ENCODE assay signal across 10 cellular contexts in the genomic region with DNA sequence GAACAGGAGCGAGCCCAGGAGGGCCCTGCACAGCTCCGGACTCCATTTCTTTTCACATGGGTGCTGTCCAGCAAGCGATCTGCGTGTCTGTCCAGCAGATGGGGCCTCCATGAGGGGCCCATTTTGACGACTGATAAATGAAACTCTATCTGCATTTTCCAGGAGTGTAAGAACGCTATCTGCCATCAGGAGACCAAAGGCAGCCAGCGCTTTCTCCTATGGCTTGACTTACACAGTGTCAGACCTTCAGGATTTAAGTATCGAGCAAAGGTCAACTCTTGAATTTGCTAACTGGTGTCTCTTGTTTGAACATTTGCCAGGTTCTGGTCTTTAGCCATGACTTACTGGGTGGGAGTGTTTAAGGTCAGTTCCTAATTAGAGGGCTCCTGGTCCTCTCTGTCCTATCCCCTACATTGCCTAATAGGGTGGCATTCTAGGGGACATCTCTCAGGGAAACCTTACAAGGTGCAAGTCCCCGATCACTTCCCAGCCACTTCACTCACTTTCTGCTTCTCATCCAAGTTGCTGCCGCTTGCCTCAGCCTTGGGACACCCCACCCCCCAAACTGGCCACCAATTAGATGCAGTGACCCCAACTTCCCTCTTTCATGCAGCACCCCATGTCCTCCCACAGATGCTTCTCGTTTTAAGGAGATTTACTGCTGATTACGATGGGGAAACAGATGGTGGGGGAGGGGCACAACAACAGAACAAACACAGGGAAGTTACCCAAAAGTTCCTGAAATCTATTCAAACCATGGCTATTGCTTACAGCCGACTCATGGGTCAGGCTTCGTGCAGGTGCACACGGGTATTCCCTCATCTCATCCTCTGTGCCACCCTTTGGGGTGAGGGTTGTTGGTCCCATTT. TPM values are rescaled to one million over a fixed set of nuclear protein-coding genes. Genes with fewer than 3 reads are reported as not detected.
A peak's percentile ranks its signal among the peaks of the same experiment; 100 is the strongest.
DNase-seq lines count a peak whose midpoint lies in the region; ATAC-seq and TF ChIP-seq lines count a peak whose summit lies in the region.
"Had no signal": no experiment of that assay in that cellular context is flagged by ENCODE, and none has a peak within 500 bp of the region (broad histone marks: within the 10 kb centered on the region; RNA-seq: fewer than 3 reads in every experiment).

No MANE protein-coding gene starts in this region.

- POLR2A ChIA-PET in T-cell (lab: Charles Lee) = no interaction called here

- no peaks in the 10 kb centered on the region for H3K9me3 ChIP-seq in heart left ventricle

- DNase-seq in HT-29 (ENCODE audit: low spot score) = peak; percentile 34
- peak in 4 of 34 experiments; percentile 26 to 56 (median 38) for DNase-seq in T-cell
- DNase-seq in heart left ventricle = peak; percentile 67 to 79 (median 68)
- no peak for DNase-seq in iPS-NIHi7 (ENCODE audit: extremely low spot score)
- DNase-seq: midbrain had no signal

- no peak for TF ChIP-seq POLR2A in heart left ventricle (IDR thresholded peaks at IDR 0.05)

- H3K27ac ChIP-seq in heart left ventricle (peak overlapping the region in 8 of 12 donors; percentile 8 to 96 (median 30)), skin epidermis (peak overlapping the region in 16 of 21 experiments; percentile 3 to 96 (median 64))

- peaks cover 0 to 80% (median 56%) of the 10 kb centered on the region in 9 donors for H3K36me3 ChIP-seq in heart left ventricle

- ATAC-seq in T-cell (replicated peaks in 1 of 4) = no peak
- peak; percentile 3 to 25 (median 14) for ATAC-seq in heart left ventricle
- ATAC-seq in GM18858 (IDR thresholded peaks at IDR 0.05; ENCODE audit: unreplicated experiment) = no peak
- no peak for ATAC-seq in HG02852 (IDR thresholded peaks at IDR 0.05; ENCODE audit: unreplicated experiment)
- ATAC-seq in HG03039 (IDR thresholded peaks at IDR 0.05; ENCODE audit: unreplicated experiment) = no peak

- H3K9me3 Mint-ChIP-seq in T-cell = no peaks in the 10 kb centered on the region

- peaks cover 18 to 99% (median 46%) of the 10 kb centered on the region in 12 donors for H3K4me1 ChIP-seq in heart left ventricle

- H3K27me3 ChIP-seq in heart left ventricle = no peaks in the 10 kb centered on the region

- CTCF ChIA-PET in T-cell (lab: Charles Lee) = interaction anchor here in 1 of 2 donors (0.6 kb wide), 1 partner anchor 19 kb away, joined by 3 read pairs; no protein-coding TSS in a partner anchor

- intact Hi-C loops in heart left ventricle (cut with DNase I) = no loop called here

- H3K4me3 ChIP-seq in heart left ventricle = no peak overlapping the region
- no peak overlapping the region for H3K4me3 ChIP-seq in skin epidermis

- H3K4me3 Mint-ChIP-seq in T-cell = peak overlapping the region in 1 of 3 donors; percentile 72

- H3K27ac Mint-ChIP-seq in T-cell = peak overlapping the region; percentile 93 to 98

- no peak for TF ChIP-seq CTCF in heart left ventricle (IDR thresholded peaks at IDR 0.05)

- WGBS in heart left ventricle, 4 donors = 78 to 85% (median 82%) methylated on average over 14 to 15 of the region's 15 CpGs

- peaks cover 27% of the 10 kb centered on the region for H3K36me3 Mint-ChIP-seq in T-cell

- H3K27me3 Mint-ChIP-seq in T-cell = no peaks in the 10 kb centered on the region

- H3K4me1 Mint-ChIP-seq in T-cell = peaks cover 96 to 97% (median 96%) of the 10 kb centered on the region in 3 donors

RNA-seq across cellular contexts. Expression of a gene that starts 20.0 kb away (rescaled TPM):
- 25.0 and 28.8 TPM in 2 replicates for total RNA-seq in HT-29 (2014; rRNA removed; shearing (Covaris generic))
- 100 to 1,000 TPM in 2 of 5 donors, 10 to 100 TPM in 3; 81.4 to 134 (median 98.3) TPM for total RNA-seq in T-cell
- 100 to 1,000 TPM in 1 of 9 donors, 10 to 100 TPM in 8; 32.6 to 103 (median 83.2) TPM for total RNA-seq in heart left ventricle
- polyA plus RNA-seq in heart left ventricle = 100 to 1,000 TPM in 1 of 2 donors, 10 to 100 TPM in 1; 56.7 to 181 TPM

RNA-seq across cellular contexts. Expression of a gene that starts 33.7 kb away (rescaled TPM):
- 0.20 TPM in 1 of 2 replicates, not detected in the other for total RNA-seq in HT-29 (2014; rRNA removed; shearing (Covaris generic))
- under 1 TPM; 0.15 to 0.45 (median 0.16) TPM for total RNA-seq in T-cell
- under 1 TPM in 3 of 9 donors, not detected in 6; 0.05 to 0.57 (median 0.13) TPM for total RNA-seq in heart left ventricle
- polyA plus RNA-seq in heart left ventricle = under 1 TPM; 0.03 to 0.08 TPM
- total RNA-seq: NCI-H460 had no signal

Comparison
In these comparisons a context has a peak if more than half of its experiments do, and no peak if none do; other contexts are left out.
1. ATAC-seq: peak in heart left ventricle (4 of 4); none in T-cell (0 of 4), GM18858 (single experiment), HG02852 (single experiment) and HG03039 (single experiment).